In the genomic region with DNA sequence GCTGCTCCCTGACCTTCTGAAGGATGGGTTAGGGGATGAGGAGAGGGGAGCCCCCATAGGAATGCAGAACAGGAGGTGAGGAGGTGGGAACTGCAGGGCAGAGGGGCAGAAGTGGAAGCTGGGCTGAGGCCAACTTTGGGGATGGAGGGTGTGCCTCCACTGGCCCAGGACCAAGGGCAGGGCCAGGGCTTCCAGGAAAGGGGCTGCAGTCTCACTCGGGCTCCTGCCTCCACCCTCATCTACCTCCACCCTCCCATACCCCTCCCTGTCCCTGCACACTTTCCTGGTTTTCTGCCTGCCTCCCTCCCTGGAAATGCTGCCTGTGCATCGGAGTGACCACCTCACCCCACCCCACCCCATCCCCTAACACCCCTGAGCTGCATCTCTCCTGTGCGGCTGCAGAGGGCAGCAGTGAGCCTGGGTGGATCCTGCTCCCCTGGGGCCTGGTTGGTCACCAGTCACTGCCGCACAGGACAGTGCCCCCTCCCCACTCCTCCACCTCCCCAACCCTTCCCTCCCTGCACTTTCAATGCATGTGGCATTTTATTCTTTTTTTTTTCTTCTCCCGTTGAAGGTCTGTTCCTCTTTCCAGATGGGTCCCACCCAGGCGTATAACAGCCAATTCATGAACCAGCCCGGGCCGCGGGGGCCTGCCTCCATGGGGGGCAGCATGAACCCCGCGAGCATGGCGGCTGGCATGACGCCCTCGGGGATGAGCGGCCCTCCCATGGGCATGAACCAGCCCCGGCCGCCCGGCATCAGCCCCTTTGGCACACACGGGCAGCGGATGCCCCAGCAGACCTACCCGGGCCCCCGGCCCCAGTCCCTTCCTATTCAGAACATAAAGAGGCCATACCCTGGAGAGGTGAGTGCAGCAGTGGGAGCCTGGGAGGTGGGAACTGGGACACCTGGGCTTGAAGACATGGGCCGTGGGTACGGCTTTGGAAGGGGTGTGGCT, we compare ENCODE assay signal across 8 cellular contexts. TPM values are rescaled to one million over a fixed set of nuclear protein-coding genes. Genes with fewer than 3 reads are reported as not detected.
DNase-seq lines count a peak whose midpoint lies in the region; ATAC-seq, FAIRE-seq and TF ChIP-seq lines count a peak whose summit lies in the region.

No MANE protein-coding gene starts in this region.

- peak; percentile 56 for TF ChIP-seq CTCF in BE2C (IDR thresholded peaks at IDR 0.05; ENCODE audit: low read depth, low read length)

- no peak for DNase-seq in BE2C
- DNase-seq in HTR-8/SVneo (ENCODE audit: insufficient read length, low spot score), result peak; percentile 61
- peak; percentile 41 for DNase-seq in activated CD8-positive, alpha-beta memory T cell treated with anti-CD3 and anti-CD28 coated beads, Interleukin-2, amount 50 U/mL, for 4 hours
- peak; percentile 61 for DNase-seq in Right ventricle myocardium superior
- peak; percentile 34 to 41 for DNase-seq in stimulated activated CD4-positive, alpha-beta T cell treated with anti-CD3 and anti-CD28 coated beads, Interleukin-2, amount 100 ng/mL, for 48 hours
- DNase-seq in DMS114 treated with DMSO at 0.1 percent for 48 hours (lab: John Stamatoyannopoulos, UW; ENCODE audit: unreplicated experiment), result no peak

- H3K27me3 ChIP-seq in BE2C, result no peaks in the 10 kb centered on the region

- no peak overlapping the region for H3K4me3 ChIP-seq in BE2C (ENCODE audit: low read depth, low read length)

- ATAC-seq in Right ventricle myocardium superior (ENCODE audit: poor library complexity) (peak; percentile 24), GM18511 (IDR thresholded peaks at IDR 0.05; ENCODE audit: unreplicated experiment) (no peak), GM18519 (IDR thresholded peaks at IDR 0.05; ENCODE audit: low FRiP score, unreplicated experiment) (no peak)

- no peaks in the 10 kb centered on the region for H3K4me1 ChIP-seq in BE2C

- intact Hi-C loops in Right ventricle myocardium superior (cut with DNase I), result no loop called here

- H3K36me3 ChIP-seq in BE2C, result peaks cover 96% of the 10 kb centered on the region

- H3K9me3 ChIP-seq in BE2C, result no peaks in the 10 kb centered on the region

- peak; percentile 31 for FAIRE-seq in HTR-8/SVneo (lab: Jason Lieb, UNC)

RNA-seq across cellular contexts. Expression of a gene that starts 54.2 kb away (rescaled TPM):
- polyA plus RNA-seq in BE2C (2012; ENCODE audit: insufficient read depth, insufficient read length, low read depth), result 90.4 TPM
- 146 TPM for total RNA-seq in Right ventricle myocardium superior

Comparison
In these comparisons a context has a peak if more than half of its experiments do, and no peak if none do; other contexts are left out.
1. DNase-seq: peak in HTR-8/SVneo (single experiment), activated CD8-positive, alpha-beta memory T cell treated with anti-CD3 and anti-CD28 coated beads, Interleukin-2, amount 50 U/mL, for 4 hours (single experiment), Right ventricle myocardium superior (single experiment) and stimulated activated CD4-positive, alpha-beta T cell treated with anti-CD3 and anti-CD28 coated beads, Interleukin-2, amount 100 ng/mL, for 48 hours (2 of 2); none in BE2C (single experiment) and DMS114 treated with DMSO at 0.1 percent for 48 hours (single experiment).